Comparison of ENCODE assay signal across 8 cellular contexts in the genomic region with DNA sequence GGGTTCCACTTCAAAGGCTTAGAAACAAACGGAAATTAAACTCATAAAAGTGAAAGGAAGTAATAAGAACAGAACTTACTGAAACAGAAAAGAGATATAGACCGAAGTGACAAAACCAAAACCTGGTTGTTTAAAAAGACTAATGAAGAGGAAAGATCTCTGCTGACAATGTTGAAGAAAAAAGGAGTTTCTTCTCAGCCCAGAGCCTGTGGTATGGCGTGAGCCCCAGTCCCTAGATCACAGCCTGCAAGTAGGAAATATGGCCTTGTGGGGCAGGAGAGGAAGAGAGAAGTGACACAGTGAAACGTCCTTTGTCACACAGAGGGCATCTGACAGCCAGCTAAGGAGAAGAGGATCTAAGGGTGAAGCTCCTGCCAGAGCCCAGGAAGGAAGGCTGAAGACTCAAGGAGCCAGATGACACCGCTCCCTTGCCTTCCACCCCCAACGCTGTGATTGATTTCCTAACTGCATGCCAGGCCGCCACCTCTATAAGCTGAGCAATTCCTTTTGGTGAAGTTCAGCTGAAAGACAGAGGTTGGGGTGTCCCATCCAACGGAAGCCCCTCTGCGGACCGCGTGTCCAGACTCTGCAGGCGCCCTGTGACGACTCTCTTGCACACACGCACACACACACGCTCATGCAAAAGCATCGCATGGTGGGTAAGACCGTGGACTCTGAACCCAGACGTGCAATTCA.
DNase-seq lines count a peak whose midpoint lies in the region; ATAC-seq and FAIRE-seq lines count a peak whose summit lies in the region.

No MANE protein-coding gene starts in this region.

- no peak overlapping the region for H3K27ac Mint-ChIP-seq in stimulated activated effector memory CD8-positive, alpha-beta T cell treated with anti-CD3 and anti-CD28 coated beads, Interleukin-12 subunit alpha, Interleukin-12 subunit beta, amount 100 ng/mL, for 72 hours

- H3K4me1 Mint-ChIP-seq in stimulated activated effector memory CD8-positive, alpha-beta T cell treated with anti-CD3 and anti-CD28 coated beads, Interleukin-12 subunit alpha, Interleukin-12 subunit beta, amount 100 ng/mL, for 72 hours, result peaks cover 77% of the 10 kb centered on the region

- FAIRE-seq in HTR-8/SVneo (lab: Jason Lieb, UNC), result no peak

- peak overlapping the region; percentile 53 for H3K4me3 Mint-ChIP-seq in stimulated activated effector memory CD8-positive, alpha-beta T cell treated with anti-CD3 and anti-CD28 coated beads, Interleukin-12 subunit alpha, Interleukin-12 subunit beta, amount 100 ng/mL, for 72 hours

- ATAC-seq in GM19452 (IDR thresholded peaks at IDR 0.05; ENCODE audit: unreplicated experiment), result peak; percentile 66
- ATAC-seq in HG03460 (IDR thresholded peaks at IDR 0.05; ENCODE audit: unreplicated experiment), result peak; percentile 54
- ATAC-seq in stimulated activated effector memory CD8-positive, alpha-beta T cell treated with anti-CD3 and anti-CD28 coated beads, Interleukin-12 subunit alpha, Interleukin-12 subunit beta, amount 100 ng/mL, for 72 hours, result peak; percentile 67
- no peak for ATAC-seq in HG02588 (IDR thresholded peaks at IDR 0.05; ENCODE audit: unreplicated experiment)

- H3K9me3 Mint-ChIP-seq in stimulated activated effector memory CD8-positive, alpha-beta T cell treated with anti-CD3 and anti-CD28 coated beads, Interleukin-12 subunit alpha, Interleukin-12 subunit beta, amount 100 ng/mL, for 72 hours, result peaks cover 3% of the 10 kb centered on the region

- DNase-seq in amniotic epithelial cell (ENCODE audit: low read depth), result peak; percentile 33
- DNase-seq in stimulated activated effector memory CD8-positive, alpha-beta T cell treated with anti-CD3 and anti-CD28 coated beads, Interleukin-12 subunit alpha, Interleukin-12 subunit beta, amount 100 ng/mL, for 72 hours (ENCODE audit: low spot score in 2 of 2), result peak in 1 of 2 donors; percentile 64
- DNase-seq in HTR-8/SVneo (ENCODE audit: insufficient read length, low spot score), result no peak
- no peak for DNase-seq in NCI-H748 treated with DMSO at 0.1 percent for 48 hours (lab: John Stamatoyannopoulos, UW)
- no peak for DNase-seq in amygdala (lab: John Stamatoyannopoulos, UW)

- H3K36me3 Mint-ChIP-seq in stimulated activated effector memory CD8-positive, alpha-beta T cell treated with anti-CD3 and anti-CD28 coated beads, Interleukin-12 subunit alpha, Interleukin-12 subunit beta, amount 100 ng/mL, for 72 hours, result peaks cover 6% of the 10 kb centered on the region
